In genomic region chr1:39890880-39891279, GRCh38 we compare ENCODE assay signal across 32 cellular contexts. TPM values are rescaled to one million over a fixed set of nuclear protein-coding genes. Genes with fewer than 3 reads are reported as not detected.
"Had no signal": no experiment of that assay in that cellular context is flagged by ENCODE, and none has a peak within 500 bp of the region (broad histone marks: within the 10 kb centered on the region; RNA-seq: fewer than 3 reads in every experiment).

No MANE protein-coding gene starts in this region.

- H3K36me3 Mint-ChIP-seq: activated naive CD4-positive, alpha-beta T cell treated with anti-CD3 and anti-CD28 coated beads, Interleukin-2, amount 50 U/mL, for 24 hours; activated naive CD8-positive, alpha-beta T cell treated with anti-CD3 and anti-CD28 coated beads for 36 hours had no signal

- FAIRE-seq: colon, endometrium, endothelial cell of umbilical vein had no signal

- ATAC-seq: activated CD4-positive, alpha-beta T cell treated with anti-CD3 and anti-CD28 coated beads for 36 hours; activated naive CD8-positive, alpha-beta T cell treated with anti-CD3 and anti-CD28 coated beads, Interleukin-2, amount 50 U/mL, for 24 hours; activated T-cell treated with anti-CD3 and anti-CD28 coated beads, Interleukin-2, amount 50 U/mL, for 72 hours; body of pancreas; gastroesophageal sphincter had no signal

- H3K9me3 ChIP-seq: adrenal gland, body of pancreas, esophagus squamous epithelium, gastroesophageal sphincter had no signal

- DNase-seq: activated CD4-positive, alpha-beta memory T cell treated with anti-CD3 and anti-CD28 coated beads, Interleukin-2, amount 10 ng/mL, durations not matched to agents 7 days and 5 days; activated CD4-positive, alpha-beta T cell treated with anti-CD3 and anti-CD28 coated beads for 36 hours; activated CD4-positive, alpha-beta T cell treated with anti-CD3 and anti-CD28 coated beads, Interleukin-2, amount 10 ng/mL, durations not matched to agents 7 days and 5 days; activated CD4-positive, alpha-beta T cell treated with anti-CD3 and anti-CD28 coated beads, Interleukin-2, amount 50 U/mL, for 4 hours; activated CD4-positive, CD25-positive, alpha-beta regulatory T cell; activated CD4-positive, CD25-positive, alpha-beta regulatory T cell treated with anti-CD3 and anti-CD28 coated beads, Interleukin-2, amount 50 U/mL, for 72 hours; activated CD8-positive, alpha-beta memory T cell treated with anti-CD3 and anti-CD28 coated beads, Interleukin-2, amount 50 U/mL, for 48 hours; activated effector memory CD4-positive, alpha-beta T cell treated with Interleukin-2 at 50 U/mL for 16 hours; activated gamma-delta T cell treated with Interleukin-2 at 50 U/mL for 16 hours; activated naive CD4-positive, alpha-beta T cell treated with anti-CD3 and anti-CD28 coated beads for 36 hours; activated naive CD8-positive, alpha-beta T cell treated with anti-CD3 and anti-CD28 coated beads for 36 hours; activated naive CD8-positive, alpha-beta T cell treated with anti-CD3 and anti-CD28 coated beads, Interleukin-2, amount 50 U/mL, for 24 hours; activated T-cell treated with anti-CD3 and anti-CD28 coated beads for 4 hours; activated T-cell treated with anti-CD3 and anti-CD28 coated beads, Interleukin-2, amount 50 U/mL, for 24 hours; activated T-cell treated with anti-CD3 and anti-CD28 coated beads, Interleukin-2, amount 50 U/mL, for 72 hours; adrenal gland; amygdala; aorta; body of pancreas; caudate nucleus; cortex of kidney; effector CD8-positive, alpha-beta T cell; esophagus squamous epithelium; foreskin melanocyte; T-helper 2 cell had no signal

- H3K4me3 ChIP-seq: adrenal gland, body of pancreas, esophagus squamous epithelium, gastroesophageal sphincter had no signal

- H3K27ac Mint-ChIP-seq: activated CD4-positive, alpha-beta memory T cell treated with anti-CD3 and anti-CD28 coated beads, Interleukin-2, amount 10 ng/mL, durations not matched to agents 7 days and 5 days; activated CD4-positive, alpha-beta T cell treated with anti-CD3 and anti-CD28 coated beads for 36 hours; activated CD4-positive, alpha-beta T cell treated with anti-CD3 and anti-CD28 coated beads, Interleukin-2, amount 10 ng/mL, durations not matched to agents 7 days and 5 days; activated naive CD4-positive, alpha-beta T cell treated with anti-CD3 and anti-CD28 coated beads for 36 hours; activated naive CD4-positive, alpha-beta T cell treated with anti-CD3 and anti-CD28 coated beads, Interleukin-2, amount 50 U/mL, for 24 hours; activated naive CD8-positive, alpha-beta T cell treated with anti-CD3 and anti-CD28 coated beads for 36 hours; activated naive CD8-positive, alpha-beta T cell treated with anti-CD3 and anti-CD28 coated beads, Interleukin-2, amount 50 U/mL, for 24 hours; activated T-cell treated with anti-CD3 and anti-CD28 coated beads, Interleukin-2, amount 50 U/mL, for 24 hours; activated T-cell treated with anti-CD3 and anti-CD28 coated beads, Interleukin-2, amount 50 U/mL, for 72 hours had no signal

- H3K4me3 Mint-ChIP-seq: activated CD4-positive, alpha-beta memory T cell treated with anti-CD3 and anti-CD28 coated beads, Interleukin-2, amount 10 ng/mL, durations not matched to agents 7 days and 5 days; activated CD4-positive, alpha-beta T cell treated with anti-CD3 and anti-CD28 coated beads for 36 hours; activated CD4-positive, alpha-beta T cell treated with anti-CD3 and anti-CD28 coated beads, Interleukin-2, amount 10 ng/mL, durations not matched to agents 7 days and 5 days; activated naive CD4-positive, alpha-beta T cell treated with anti-CD3 and anti-CD28 coated beads for 36 hours; activated naive CD4-positive, alpha-beta T cell treated with anti-CD3 and anti-CD28 coated beads, Interleukin-2, amount 50 U/mL, for 24 hours; activated naive CD8-positive, alpha-beta T cell treated with anti-CD3 and anti-CD28 coated beads for 36 hours; activated naive CD8-positive, alpha-beta T cell treated with anti-CD3 and anti-CD28 coated beads, Interleukin-2, amount 50 U/mL, for 24 hours; activated T-cell treated with anti-CD3 and anti-CD28 coated beads, Interleukin-2, amount 50 U/mL, for 24 hours; activated T-cell treated with anti-CD3 and anti-CD28 coated beads, Interleukin-2, amount 50 U/mL, for 72 hours had no signal

- H3K27ac ChIP-seq: adrenal gland, body of pancreas, epithelial cell of prostate, esophagus squamous epithelium, gastroesophageal sphincter had no signal

- H3K4me1 Mint-ChIP-seq: activated CD4-positive, alpha-beta memory T cell treated with anti-CD3 and anti-CD28 coated beads, Interleukin-2, amount 10 ng/mL, durations not matched to agents 7 days and 5 days; activated CD4-positive, alpha-beta T cell treated with anti-CD3 and anti-CD28 coated beads for 36 hours; activated CD4-positive, alpha-beta T cell treated with anti-CD3 and anti-CD28 coated beads, Interleukin-2, amount 10 ng/mL, durations not matched to agents 7 days and 5 days; activated naive CD4-positive, alpha-beta T cell treated with anti-CD3 and anti-CD28 coated beads, Interleukin-2, amount 50 U/mL, for 24 hours; activated naive CD8-positive, alpha-beta T cell treated with anti-CD3 and anti-CD28 coated beads for 36 hours; activated naive CD8-positive, alpha-beta T cell treated with anti-CD3 and anti-CD28 coated beads, Interleukin-2, amount 50 U/mL, for 24 hours had no signal

- H3K36me3 ChIP-seq: adrenal gland, esophagus squamous epithelium, gastroesophageal sphincter had no signal

- H3K4me1 ChIP-seq: adrenal gland had no signal

- H3K9me3 Mint-ChIP-seq: activated CD4-positive, alpha-beta memory T cell treated with anti-CD3 and anti-CD28 coated beads, Interleukin-2, amount 10 ng/mL, durations not matched to agents 7 days and 5 days; activated CD4-positive, alpha-beta T cell treated with anti-CD3 and anti-CD28 coated beads, Interleukin-2, amount 10 ng/mL, durations not matched to agents 7 days and 5 days; activated naive CD4-positive, alpha-beta T cell treated with anti-CD3 and anti-CD28 coated beads for 36 hours; activated naive CD4-positive, alpha-beta T cell treated with anti-CD3 and anti-CD28 coated beads, Interleukin-2, amount 50 U/mL, for 24 hours; activated naive CD8-positive, alpha-beta T cell treated with anti-CD3 and anti-CD28 coated beads for 36 hours; activated naive CD8-positive, alpha-beta T cell treated with anti-CD3 and anti-CD28 coated beads, Interleukin-2, amount 50 U/mL, for 24 hours; activated T-cell treated with anti-CD3 and anti-CD28 coated beads, Interleukin-2, amount 50 U/mL, for 24 hours; activated T-cell treated with anti-CD3 and anti-CD28 coated beads, Interleukin-2, amount 50 U/mL, for 72 hours had no signal

- H3K27me3 ChIP-seq: adrenal gland, body of pancreas, gastroesophageal sphincter had no signal

RNA-seq across cellular contexts. Expression of gene MYCL, which starts 10.8 kb away (rescaled TPM):
- total RNA-seq: activated CD4-positive, alpha-beta T cell treated with anti-CD3 and anti-CD28 coated beads, Interleukin-2, amount 10 ng/mL, durations not matched to agents 7 days and 5 days; fibroblast of villous mesenchyme had no signal
